13 cellular contexts compared by ENCODE assay signal in genomic region chr17:20191066-20191465, GRCh38.
DNase-seq lines count a peak whose midpoint lies in the region; ATAC-seq and TF ChIP-seq lines count a peak whose summit lies in the region.
"Had no signal": no experiment of that assay in that cellular context is flagged by ENCODE, and none has a peak within 500 bp of the region (broad histone marks: within the 10 kb centered on the region; RNA-seq: fewer than 3 reads in every experiment).

No MANE protein-coding gene starts in this region.

- 63 to 79% methylated on average over 3 of the region's 3 CpGs for WGBS in testis, 2 donors

- peak; percentile 90 for DNase-seq in MCF 10A (ENCODE audit: unreplicated experiment)
- DNase-seq in breast epithelium (ENCODE audit: low spot score in 2 of 2), result no peak
- DNase-seq in astrocyte of the spinal cord (ENCODE audit: low read depth, low spot score), result peak; percentile 91
- peak; percentile 72 to 84 for DNase-seq in foreskin keratinocyte
- DNase-seq in testis, result no peak
- DNase-seq in T1000 (lab: John Stamatoyannopoulos, UW), result no peak
- DNase-seq: activated CD4-positive, alpha-beta T cell treated with anti-CD3 and anti-CD28 coated beads for 48 hours; Karpas-422; natural killer cell; NCI-H510A treated with DMSO at 0.1 percent for 48 hours had no signal

- H3K4me1 ChIP-seq in breast epithelium, result no peaks in the 10 kb centered on the region
- H3K4me1 ChIP-seq in foreskin keratinocyte, result peaks cover 28% of the 10 kb centered on the region
- H3K4me1 ChIP-seq in testis, result peaks cover 24% of the 10 kb centered on the region

- POLR2A ChIA-PET in MCF 10A (lab: Yijun Ruan, JAX), result interaction anchor here (1.1 to 6.1 kb wide), 7 partner anchors 9 to 34 kb away, joined by 3 to 49 read pairs (median 7); no protein-coding TSS in a partner anchor

- peaks cover 2% of the 10 kb centered on the region for H3K9me3 Mint-ChIP-seq in MCF 10A (ENCODE audit: unreplicated experiment)
- H3K9me3 Mint-ChIP-seq: natural killer cell had no signal

- in situ Hi-C loops in astrocyte of the spinal cord (cut with HindIII; ENCODE audit: low sequenced_read_pairs), result no loop called here

- TF ChIP-seq POLR2A in breast epithelium (IDR thresholded peaks at IDR 0.05) (no peak), testis (IDR thresholded peaks at IDR 0.05) (no peak)

- ATAC-seq in foreskin keratinocyte (peak; percentile 59), GM18502 (IDR thresholded peaks at IDR 0.05; ENCODE audit: poor library complexity, unreplicated experiment) (no peak), HG03025 (IDR thresholded peaks at IDR 0.05; ENCODE audit: low FRiP score, unreplicated experiment) (no peak)
- ATAC-seq: natural killer cell had no signal

- H3K27me3 ChIP-seq in breast epithelium (no peaks in the 10 kb centered on the region), foreskin keratinocyte (no peaks in the 10 kb centered on the region), testis (no peaks in the 10 kb centered on the region)

- H3K4me1 Mint-ChIP-seq in MCF 10A (ENCODE audit: insufficient read depth, unreplicated experiment), result peaks cover 39% of the 10 kb centered on the region
- H3K4me1 Mint-ChIP-seq: natural killer cell had no signal

- CTCF ChIA-PET in MCF 10A (lab: Yijun Ruan, JAX), result interaction anchor here (0.9 kb wide), 1 partner anchor 10 kb away, joined by 8 read pairs; no protein-coding TSS in a partner anchor

- H3K36me3 ChIP-seq in breast epithelium, result no peaks in the 10 kb centered on the region
- H3K36me3 ChIP-seq in testis (ENCODE audit: low read depth, missing control alignments), result no peaks in the 10 kb centered on the region

- no peak for TF ChIP-seq CTCF in MCF 10A (IDR thresholded peaks at IDR 0.05; ENCODE audit: unreplicated experiment)
- TF ChIP-seq CTCF in breast epithelium (IDR thresholded peaks at IDR 0.05), result no peak
- TF ChIP-seq CTCF in astrocyte of the spinal cord (IDR thresholded peaks at IDR 0.05; ENCODE audit: low read depth, low read length), result no peak
- no peak for TF ChIP-seq CTCF in foreskin keratinocyte (conservative IDR thresholded peaks at IDR 0.05)
- no peak for TF ChIP-seq CTCF in testis (IDR thresholded peaks at IDR 0.05)

- peak overlapping the region; percentile 47 for H3K4me3 Mint-ChIP-seq in MCF 10A (ENCODE audit: unreplicated experiment)
- H3K4me3 Mint-ChIP-seq: natural killer cell had no signal

- peaks cover 7% of the 10 kb centered on the region for H3K36me3 Mint-ChIP-seq in MCF 10A (ENCODE audit: insufficient read depth, unreplicated experiment)
- H3K36me3 Mint-ChIP-seq: natural killer cell had no signal

- H3K4me3 ChIP-seq in breast epithelium, result no peak overlapping the region
- H3K4me3 ChIP-seq in astrocyte of the spinal cord (ENCODE audit: low read depth, low read length), result no peak overlapping the region
- no peak overlapping the region for H3K4me3 ChIP-seq in testis
- H3K4me3 ChIP-seq: skin epidermis had no signal

- no peaks in the 10 kb centered on the region for H3K27me3 Mint-ChIP-seq in MCF 10A (ENCODE audit: insufficient read depth, unreplicated experiment)

- intact Hi-C loops in MCF 10A (cut with micrococcal nuclease) (loop anchor here (2.0 kb wide), 1 partner anchor 34 kb away; no protein-coding TSS in a partner anchor), breast epithelium (cut with DNase I; ENCODE audit: low total_unique reads) (no loop called here), testis (cut with DNase I; ENCODE audit: low total_unique reads) (no loop called here)

- no peak overlapping the region for H3K27ac ChIP-seq in breast epithelium
- H3K27ac ChIP-seq in foreskin keratinocyte, result no peak overlapping the region
- H3K27ac ChIP-seq in testis, result no peak overlapping the region

- H3K27ac Mint-ChIP-seq in MCF 10A (ENCODE audit: low read depth, unreplicated experiment), result peak overlapping the region; percentile 87
- H3K27ac Mint-ChIP-seq: natural killer cell had no signal

- H3K9me3 ChIP-seq in breast epithelium (no peaks in the 10 kb centered on the region), testis (no peaks in the 10 kb centered on the region)

- no TSS peak for BruUV-seq in MCF 10A (replicated peaks; lab: Mats Ljungman, UMichigan)

Comparison
In these comparisons a context has a peak if more than half of its experiments do, and no peak if none do; other contexts are left out.
1. DNase-seq: peak in MCF 10A (single experiment), astrocyte of the spinal cord (single experiment) and foreskin keratinocyte (2 of 2); none in breast epithelium (0 of 2), testis (single experiment) and T1000 (single experiment).